8 cellular contexts compared by ENCODE assay signal in genomic region chr1:151945725-151946365, GRCh38. TPM values are rescaled to one million over a fixed set of nuclear protein-coding genes. Genes with fewer than 3 reads are reported as not detected.
DNase-seq lines count a peak whose midpoint lies in the region; ATAC-seq and TF ChIP-seq lines count a peak whose summit lies in the region.

No MANE protein-coding gene starts in this region.

- H2AFZ ChIP-seq in PC-9 (no peak overlapping the region; the same call in 1 of the 2 replicates), osteoblast (ENCODE audit: low read length) (no peak overlapping the region)

- no peak for TF ChIP-seq POLR2A in testis (IDR thresholded peaks at IDR 0.05)

- CTCF ChIA-PET in AG04449 (lab: Yijun Ruan, JAX) = interaction anchor here (1.2 to 3.2 kb wide), 6 partner anchors 11 to 58 kb away, joined by 3 to 36 read pairs (median 8); no protein-coding TSS in a partner anchor
- CTCF ChIA-PET in PC-9 (lab: Charles Lee) = interaction anchor here (0.8 to 1.6 kb wide), 2 partner anchors 10 to 23 kb away, joined by 3 read pairs; no protein-coding TSS in a partner anchor

- no peaks in the 10 kb centered on the region for H3K27me3 ChIP-seq in HAP-1 (ENCODE audit: low read depth)
- H3K27me3 ChIP-seq in PC-9 (ENCODE audit: insufficient read depth, low read depth) = no peaks in the 10 kb centered on the region
- H3K27me3 ChIP-seq in osteoblast (ENCODE audit: insufficient read depth, low read length) = no peaks in the 10 kb centered on the region
- H3K27me3 ChIP-seq in testis = no peaks in the 10 kb centered on the region

- in situ Hi-C loops in HAP-1 (cut with MboI; ENCODE audit: low sequenced_read_pairs) = no loop called here

- H3K4me1 ChIP-seq in HAP-1 (peaks cover 14% of the 10 kb centered on the region), PC-9 (replicated peaks; ENCODE audit: insufficient read depth) (peaks cover 72% of the 10 kb centered on the region), osteoblast (ENCODE audit: insufficient read depth, low read length) (peaks cover 25% of the 10 kb centered on the region), testis (peaks cover 37% of the 10 kb centered on the region)

- peak; percentile 62 for DNase-seq in AG04449 (ENCODE audit: low read depth, low spot score)
- peak; percentile 92 to 94 for DNase-seq in HAP-1 (ENCODE audit: low spot score in 2 of 2)
- peak; percentile 96 to 97 for DNase-seq in PC-9
- peak; percentile 62 for DNase-seq in activated T-cell treated with anti-CD3 and anti-CD28 coated beads for 48 hours (ENCODE audit: low read depth)
- peak; percentile 98 for DNase-seq in fibroblast of mammary gland (ENCODE audit: low read depth)
- DNase-seq in osteoblast (ENCODE audit: insufficient read length, low spot score, missing footprints) = peak; percentile 88
- DNase-seq in testis = peak; percentile 67

- H3K4me3 ChIP-seq in AG04449 (ENCODE audit: low read depth, low read length) = no peak overlapping the region
- H3K4me3 ChIP-seq in HAP-1 = no peak overlapping the region
- H3K4me3 ChIP-seq in PC-9 = peak overlapping the region; percentile 35; the same call in 1 of the 2 replicates
- H3K4me3 ChIP-seq in fibroblast of mammary gland (ENCODE audit: control insufficient read depth, low read depth, low read length) = no peak overlapping the region
- no peak overlapping the region for H3K4me3 ChIP-seq in osteoblast (ENCODE audit: insufficient read depth, low read length)
- no peak overlapping the region for H3K4me3 ChIP-seq in testis

- intact Hi-C loops in PC-9 (cut with micrococcal nuclease; ENCODE audit: unreplicated experiment) = loop anchor here (1.0 to 5.0 kb wide), 6 partner anchors 26 to 221 kb away; partner anchors contain the start of gene THEM4
- intact Hi-C loops in testis (cut with DNase I; ENCODE audit: low total_unique reads) = no loop called here

- H3K9me3 ChIP-seq in HAP-1 (no peaks in the 10 kb centered on the region), PC-9 (ENCODE audit: insufficient read depth, low read depth) (no peaks in the 10 kb centered on the region), osteoblast (ENCODE audit: low read depth, low read length) (no peaks in the 10 kb centered on the region), testis (no peaks in the 10 kb centered on the region)

- ATAC-seq in GM18870 (IDR thresholded peaks at IDR 0.05; ENCODE audit: unreplicated experiment) = no peak

- H3K4me2 ChIP-seq in PC-9 (peak overlapping the region; percentile 70), osteoblast (ENCODE audit: insufficient read depth, low read length) (peak overlapping the region; percentile 28)

- H3K79me2 ChIP-seq in PC-9 (ENCODE audit: low read depth) (no peaks in the 10 kb centered on the region), osteoblast (ENCODE audit: insufficient read depth, low read length) (no peaks in the 10 kb centered on the region)

- WGBS in testis, 2 donors = 50 to 54% methylated on average over 8 of the region's 8 CpGs

- H3K27ac ChIP-seq in PC-9 = peak overlapping the region; percentile 91
- peak overlapping the region; percentile 44 for H3K27ac ChIP-seq in osteoblast (ENCODE audit: low read depth, low read length)
- H3K27ac ChIP-seq in testis = peak overlapping the region; percentile 14 to 28

- no peak for TF ChIP-seq CTCF in AG04449 (IDR thresholded peaks at IDR 0.05; ENCODE audit: insufficient read depth, low read length, missing control alignments)
- TF ChIP-seq CTCF in PC-9 (conservative IDR thresholded peaks at IDR 0.05) = no peak
- no peak for TF ChIP-seq CTCF in fibroblast of mammary gland (conservative IDR thresholded peaks at IDR 0.05; ENCODE audit: control insufficient read depth, insufficient read depth, low read depth, low read length)
- TF ChIP-seq CTCF in osteoblast (IDR thresholded peaks at IDR 0.05; ENCODE audit: extremely low read depth, low read depth, low read length) = no peak
- TF ChIP-seq CTCF in testis (IDR thresholded peaks at IDR 0.05) = no peak

- peaks cover 50% of the 10 kb centered on the region for H3F3A ChIP-seq in PC-9 (ENCODE audit: insufficient read depth, low read depth)

- no peaks in the 10 kb centered on the region for H3K9me2 ChIP-seq in PC-9 (ENCODE audit: insufficient read depth)

- BruUV-seq in PC-9 (replicated peaks; lab: Mats Ljungman, UMichigan) = TSS peak; percentile 73

- POLR2A ChIA-PET in AG04449 (lab: Yijun Ruan, JAX) = no interaction called here
- POLR2A ChIA-PET in PC-9 (lab: Charles Lee; ENCODE audit: unreplicated experiment) = interaction anchor here (0.5 to 1.4 kb wide), 5 partner anchors 40 to 618 kb away, joined by 3 to 10 read pairs (median 5); no protein-coding TSS in a partner anchor

- H3K36me3 ChIP-seq in HAP-1 (replicated peaks) = no peaks in the 10 kb centered on the region
- no peaks in the 10 kb centered on the region for H3K36me3 ChIP-seq in PC-9 (ENCODE audit: low read depth)
- no peaks in the 10 kb centered on the region for H3K36me3 ChIP-seq in osteoblast (ENCODE audit: insufficient read depth, low read length)
- no peaks in the 10 kb centered on the region for H3K36me3 ChIP-seq in testis (ENCODE audit: low read depth, missing control alignments)

- H4K20me1 ChIP-seq in PC-9 (ENCODE audit: insufficient read depth) (no peaks in the 10 kb centered on the region), osteoblast (ENCODE audit: insufficient read depth, low read length) (no peaks in the 10 kb centered on the region)

RNA-seq across cellular contexts. Expression of gene THEM4, which starts 36.5 kb away (rescaled TPM):
- total RNA-seq in PC-9 (2021) = 24.1 and 41.4 TPM in 2 replicates
- 9.8 and 13.8 TPM in 2 replicates for total RNA-seq in osteoblast
- 10 to 100 TPM; 35.0 to 42.0 TPM for total RNA-seq in testis
- 33.5 TPM for polyA plus RNA-seq in testis (ENCODE audit: insufficient read depth, low read depth, low replicate concordance)

RNA-seq across cellular contexts. Expression of gene S100A10, which starts 47.8 kb away (rescaled TPM):
- total RNA-seq in PC-9 (2021) (966 and 1,436 TPM in 2 replicates), osteoblast (103 and 116 TPM in 2 replicates), testis (100 to 1,000 TPM in 1 of 2 donors, 10 to 100 TPM in 1; 92.4 to 110 TPM)
- polyA plus RNA-seq in testis (ENCODE audit: insufficient read depth, low read depth, low replicate concordance) = 364 TPM

Comparison
In these comparisons a context has a peak if more than half of its experiments do, and no peak if none do; other contexts are left out.
1. H3K27ac ChIP-seq: peak in every context shown above with its lines; median percentile 91 in PC-9; 44 in osteoblast; 21 in testis.